Comparison of ENCODE assay signal across 18 cellular contexts in the genomic region with DNA sequence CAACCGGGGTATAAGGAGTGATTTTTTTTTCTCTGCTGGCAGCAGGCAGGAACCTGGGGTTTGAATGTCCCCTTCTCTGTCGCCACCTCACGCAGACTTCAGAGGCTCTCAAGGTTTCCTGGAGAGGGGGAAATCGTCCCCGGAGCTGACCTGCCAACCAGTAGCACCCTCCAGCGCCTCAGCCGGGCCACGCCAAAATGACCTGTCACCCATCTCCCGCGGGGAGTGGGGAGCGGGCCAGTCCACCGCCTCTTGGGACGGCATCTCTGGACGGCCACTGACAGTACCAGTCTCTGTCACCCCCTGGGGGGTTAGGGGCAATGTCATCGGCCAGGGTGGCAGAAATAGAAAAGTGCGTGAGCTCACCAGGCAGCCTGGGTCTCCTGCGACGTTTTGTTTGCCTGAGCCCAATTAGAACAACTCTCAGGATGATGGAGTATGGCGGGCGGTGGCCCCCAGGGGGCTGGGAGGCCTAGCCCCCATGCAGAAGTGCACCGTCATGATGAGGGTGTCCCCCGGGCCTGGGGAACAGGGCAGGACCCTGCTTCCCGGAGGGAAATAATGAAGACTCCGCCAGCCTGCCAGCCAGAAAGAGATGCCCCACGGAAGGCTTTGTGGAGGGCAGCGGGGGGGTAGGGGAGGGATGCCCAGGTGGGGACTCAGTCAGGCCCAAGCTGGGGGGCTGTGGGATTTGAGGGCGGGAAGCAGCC. TPM values are rescaled to one million over a fixed set of nuclear protein-coding genes. Genes with fewer than 3 reads are reported as not detected.
DNase-seq lines count a peak whose midpoint lies in the region; ATAC-seq and TF ChIP-seq lines count a peak whose summit lies in the region.
"Had no signal": no experiment of that assay in that cellular context is flagged by ENCODE, and none has a peak within 500 bp of the region (broad histone marks: within the 10 kb centered on the region; RNA-seq: fewer than 3 reads in every experiment).

No MANE protein-coding gene starts in this region.

- ATAC-seq in activated CD4-positive, alpha-beta T cell treated with anti-CD3 and anti-CD28 coated beads for 36 hours: no peak
- ATAC-seq in HG03469 (IDR thresholded peaks at IDR 0.05; ENCODE audit: unreplicated experiment) (no peak), HG02885 (IDR thresholded peaks at IDR 0.05; ENCODE audit: poor library complexity, unreplicated experiment) (no peak)
- ATAC-seq: activated CD8-positive, alpha-beta T cell treated with anti-CD3 and anti-CD28 coated beads for 36 hours; activated T-cell treated with anti-CD3 and anti-CD28 coated beads, Interleukin-2, amount 50 U/mL, for 4 hours; CD8-positive, alpha-beta T cell; Right ventricle myocardium inferior had no signal

- H3K27me3 ChIP-seq in Caco-2 (replicated peaks; ENCODE audit: control insufficient read depth, insufficient read depth, low read length) (no peaks in the 10 kb centered on the region), HUES64 (ENCODE audit: insufficient read depth, low read length) (peaks cover 14% of the 10 kb centered on the region), dorsolateral prefrontal cortex (peaks cover 0 to 2% (median 0%) of the 10 kb centered on the region in 45 donors)

- BruUV-seq in Caco-2 (replicated peaks; lab: Mats Ljungman, UMichigan): no TSS peak

- intact Hi-C loops in Caco-2 (cut with micrococcal nuclease; ENCODE audit: unreplicated experiment) (no loop called here), dorsolateral prefrontal cortex (cut with DNase I) (loop anchor here (5.0 to 10.0 kb wide), 4 partner anchors 46 to 291 kb away; no protein-coding TSS in a partner anchor)
- intact Hi-C loops in activated CD4-positive, alpha-beta T cell treated with anti-CD3 and anti-CD28 coated beads for 36 hours (cut with DNase I, micrococcal nuclease): no loop called here

- no peak overlapping the region for H3K27ac Mint-ChIP-seq in Caco-2 (ENCODE audit: unreplicated experiment)
- no peak overlapping the region for H3K27ac Mint-ChIP-seq in nephron progenitor cell
- H3K27ac Mint-ChIP-seq in activated CD4-positive, alpha-beta T cell treated with anti-CD3 and anti-CD28 coated beads for 36 hours: no peak overlapping the region
- H3K27ac Mint-ChIP-seq: activated CD8-positive, alpha-beta T cell treated with anti-CD3 and anti-CD28 coated beads for 36 hours; activated naive CD8-positive, alpha-beta T cell treated with anti-CD3 and anti-CD28 coated beads, Interleukin-2, amount 10 ng/mL, durations not matched to agents 7 days and 5 days; CD8-positive, alpha-beta T cell had no signal

- no peaks in the 10 kb centered on the region for H3K36me3 ChIP-seq in Caco-2 (ENCODE audit: control insufficient read depth, insufficient read depth, low read length)
- peaks cover 12% of the 10 kb centered on the region for H3K36me3 ChIP-seq in HUES64 (ENCODE audit: insufficient read depth, low read length)
- H3K36me3 ChIP-seq: left ventricle myocardium inferior had no signal

- H3K9me3 Mint-ChIP-seq in Caco-2 (ENCODE audit: unreplicated experiment): no peaks in the 10 kb centered on the region
- H3K9me3 Mint-ChIP-seq in nephron progenitor cell: peaks cover 3% of the 10 kb centered on the region
- no peaks in the 10 kb centered on the region for H3K9me3 Mint-ChIP-seq in activated CD4-positive, alpha-beta T cell treated with anti-CD3 and anti-CD28 coated beads for 36 hours (ENCODE audit: low read depth)
- H3K9me3 Mint-ChIP-seq: activated CD8-positive, alpha-beta T cell treated with anti-CD3 and anti-CD28 coated beads for 36 hours; activated naive CD8-positive, alpha-beta T cell treated with anti-CD3 and anti-CD28 coated beads, Interleukin-2, amount 10 ng/mL, durations not matched to agents 7 days and 5 days; activated T-cell treated with anti-CD3 and anti-CD28 coated beads, Interleukin-2, amount 50 U/mL, for 4 hours; CD8-positive, alpha-beta T cell had no signal

- POLR2A ChIA-PET in Caco-2 (lab: Charles Lee): no interaction called here
- POLR2A ChIA-PET in activated CD4-positive, alpha-beta T cell treated with anti-CD3 and anti-CD28 coated beads for 36 hours (lab: Charles Lee): no interaction called here

- H3K4me1 ChIP-seq in Caco-2: 0 out of 2 replicates have a peak, but pooled peaks cover 5% of the 10 kb centered on the region
- H3K4me1 ChIP-seq in HUES64 (ENCODE audit: insufficient read depth, low read length): peaks cover 17% of the 10 kb centered on the region

- TF ChIP-seq CTCF in Caco-2 (IDR thresholded peaks at IDR 0.05; ENCODE audit: insufficient read depth in 1 of 2, low read depth in 1 of 2, low read length in 1 of 2, severe bottlenecking in 1 of 2, unreplicated experiment in 1 of 2) (no peak), dorsolateral prefrontal cortex (IDR thresholded peaks at IDR 0.05 in 54 of 56, conservative IDR thresholded peaks at IDR 0.05 in 2 of 56; ENCODE audit: low read depth in 1 of 56, partially characterized antibody in 56 of 56) (peak in 1 of 56 donors; percentile 10), nephron progenitor cell (IDR thresholded peaks at IDR 0.05) (no peak)

- no peaks in the 10 kb centered on the region for H3K9me3 ChIP-seq in Caco-2
- H3K9me3 ChIP-seq in HUES64 (ENCODE audit: insufficient read depth, low read depth, low read length): no peaks in the 10 kb centered on the region
- H3K9me3 ChIP-seq: left ventricle myocardium inferior had no signal

- H3K4me3 Mint-ChIP-seq in Caco-2 (ENCODE audit: unreplicated experiment) (peak overlapping the region; percentile 73), nephron progenitor cell (peak overlapping the region; percentile 94)
- no peak overlapping the region for H3K4me3 Mint-ChIP-seq in activated CD4-positive, alpha-beta T cell treated with anti-CD3 and anti-CD28 coated beads for 36 hours

- DNase-seq in Caco-2: no peak
- no peak for DNase-seq in dorsolateral prefrontal cortex
- no peak for DNase-seq in nephron progenitor cell
- DNase-seq in activated CD4-positive, alpha-beta T cell treated with anti-CD3 and anti-CD28 coated beads for 36 hours: no peak
- DNase-seq in SIG-M5 treated with dmso at 0.1 percent for 504 hours (lab: John Stamatoyannopoulos, UW; ENCODE audit: unreplicated experiment): no peak
- DNase-seq: activated CD8-positive, alpha-beta T cell treated with anti-CD3 and anti-CD28 coated beads for 36 hours; activated naive CD8-positive, alpha-beta T cell treated with anti-CD3 and anti-CD28 coated beads, Interleukin-2, amount 10 ng/mL, durations not matched to agents 7 days and 5 days; activated T-cell treated with anti-CD3 and anti-CD28 coated beads, Interleukin-2, amount 50 U/mL, for 4 hours; CD8-positive, alpha-beta T cell; foreskin melanocyte; Kasumi-1; left ventricle myocardium inferior; NCI-H345 had no signal

- peak overlapping the region; percentile 42 for H3K9ac ChIP-seq in HUES64 (ENCODE audit: low read depth, low read length)

- H3K27ac ChIP-seq in HUES64 (ENCODE audit: low read depth, low read length) (no peak overlapping the region; the same call in 1 of the 2 replicates), dorsolateral prefrontal cortex (peak overlapping the region in 53 of 59 donors; percentile 7 to 91 (median 62))
- H3K27ac ChIP-seq: left ventricle myocardium inferior had no signal

- CTCF ChIA-PET in Caco-2 (lab: Charles Lee): no interaction called here
- CTCF ChIA-PET in activated CD4-positive, alpha-beta T cell treated with anti-CD3 and anti-CD28 coated beads for 36 hours (lab: Charles Lee): interaction anchor here (0.6 kb wide), 1 partner anchor 565 kb away, joined by 3 read pairs; no protein-coding TSS in a partner anchor

- 63% methylated on average over 27 of the region's 27 CpGs for WGBS in HUES64

- H3K4me3 ChIP-seq in Caco-2 (ENCODE audit: low read depth, low read length) (no peak overlapping the region), HUES64 (ENCODE audit: low read length) (no peak overlapping the region), dorsolateral prefrontal cortex (peak overlapping the region in 56 of 59 donors; percentile 57 to 89 (median 77))

- H3K36me3 Mint-ChIP-seq in Caco-2 (ENCODE audit: insufficient read depth, unreplicated experiment) (peaks cover 12% of the 10 kb centered on the region), nephron progenitor cell (ENCODE audit: low read depth) (peaks cover 4% of the 10 kb centered on the region)
- peaks cover 2% of the 10 kb centered on the region for H3K36me3 Mint-ChIP-seq in activated CD4-positive, alpha-beta T cell treated with anti-CD3 and anti-CD28 coated beads for 36 hours (ENCODE audit: low read depth)
- H3K36me3 Mint-ChIP-seq: activated naive CD8-positive, alpha-beta T cell treated with anti-CD3 and anti-CD28 coated beads, Interleukin-2, amount 10 ng/mL, durations not matched to agents 7 days and 5 days; CD8-positive, alpha-beta T cell had no signal

- H3K4me1 Mint-ChIP-seq in Caco-2 (ENCODE audit: low read depth, unreplicated experiment) (no peaks in the 10 kb centered on the region), nephron progenitor cell (peaks cover 39% of the 10 kb centered on the region)
- peaks cover 16% of the 10 kb centered on the region for H3K4me1 Mint-ChIP-seq in activated CD4-positive, alpha-beta T cell treated with anti-CD3 and anti-CD28 coated beads for 36 hours

- H3K27me3 Mint-ChIP-seq in Caco-2 (ENCODE audit: insufficient read depth, unreplicated experiment): no peaks in the 10 kb centered on the region
- peaks cover 19% of the 10 kb centered on the region for H3K27me3 Mint-ChIP-seq in nephron progenitor cell (ENCODE audit: low read depth, poor library complexity)
- H3K27me3 Mint-ChIP-seq in activated CD4-positive, alpha-beta T cell treated with anti-CD3 and anti-CD28 coated beads for 36 hours: peaks cover 58% of the 10 kb centered on the region

RNA-seq across cellular contexts. Expression of a gene that starts 2.6 kb away (rescaled TPM):
- total RNA-seq in Caco-2 (2022): 65.0 and 65.6 TPM in 2 replicates
- 63.7 TPM for polyA plus RNA-seq in HUES64 (2013, experiment 1 of 2)
- 74.7 TPM for polyA plus RNA-seq in HUES64 (2013, experiment 2 of 2)
- 100 to 1,000 TPM; 163 to 282 (median 231) TPM for total RNA-seq in dorsolateral prefrontal cortex
- total RNA-seq in activated CD4-positive, alpha-beta T cell treated with anti-CD3 and anti-CD28 coated beads for 36 hours: 1 to 10 TPM; 1.8 TPM
- total RNA-seq: T-helper 1 cell treated with Interleukin-12 subunit alpha and Interleukin-12 subunit beta and Interleukin-4 antibody, amounts not matched to agents 30 ng/mL and 1 ng/mL, for 36 hours had no signal

Comparison
In these comparisons a context has a peak if more than half of its experiments do, and no peak if none do; other contexts are left out.
1. H3K4me3 ChIP-seq: peak in dorsolateral prefrontal cortex (56 of 59); none in Caco-2 (single experiment) and HUES64 (single experiment).
2. RNA of a gene that starts 2.6 kb away (total RNA-seq): 163 to 282 TPM in dorsolateral prefrontal cortex and 65.0 to 65.6 TPM in Caco-2; 1.8 TPM in activated CD4-positive, alpha-beta T cell treated with anti-CD3 and anti-CD28 coated beads for 36 hours; every median in the first group is over 10 times any median in the second.
3. intact Hi-C loops: an anchor here in dorsolateral prefrontal cortex (5.0 to 10.0 kb wide); none called in Caco-2 and activated CD4-positive, alpha-beta T cell treated with anti-CD3 and anti-CD28 coated beads for 36 hours.